ENCODE assay signal across 23 cellular contexts in the genomic region with DNA sequence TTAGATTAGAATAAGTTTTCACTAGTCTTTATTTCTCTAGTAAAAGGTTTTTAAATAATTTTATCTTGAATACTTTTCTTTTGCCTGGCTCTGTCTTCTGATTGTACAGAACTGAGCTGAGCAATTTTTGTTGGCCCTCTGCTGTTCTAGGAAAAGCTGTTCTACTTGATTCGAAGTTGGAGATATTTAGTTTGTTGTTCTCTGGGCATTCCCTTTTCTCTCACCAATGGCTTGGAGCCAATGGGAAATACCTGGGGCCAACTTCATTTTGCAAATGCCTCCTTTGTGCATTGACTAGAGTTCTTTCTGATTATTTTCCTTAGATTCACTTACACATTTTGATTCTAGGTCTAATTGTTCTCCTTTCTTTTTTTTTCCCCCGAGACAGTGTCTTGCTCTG. TPM values are rescaled to one million over a fixed set of nuclear protein-coding genes. Genes with fewer than 3 reads are reported as not detected.
DNase-seq lines count a peak whose midpoint lies in the region; ATAC-seq, FAIRE-seq and TF ChIP-seq lines count a peak whose summit lies in the region.
"Had no signal": no experiment of that assay in that cellular context is flagged by ENCODE, and none has a peak within 500 bp of the region (broad histone marks: within the 10 kb centered on the region; RNA-seq: fewer than 3 reads in every experiment).

No MANE protein-coding gene starts in this region.

- H3K27ac ChIP-seq in A549: peak overlapping the region in 1 of 2 experiments; percentile 55; a peak in 3 of 6 replicates
- H3K27ac ChIP-seq in PC-9: peak overlapping the region; percentile 28
- H3K27ac ChIP-seq: adrenal gland, cardiac muscle cell, hepatocyte, neural progenitor cell, SK-N-MC had no signal

- BruUV-seq in PC-9 (replicated peaks; lab: Mats Ljungman, UMichigan): no TSS peak

- CTCF ChIA-PET in A549 (lab: Yijun Ruan, JAX) (no interaction called here), PC-9 (lab: Charles Lee) (interaction anchor here (0.6 kb wide), 1 partner anchor 606 kb away, joined by 11 read pairs; no protein-coding TSS in a partner anchor)

- TF ChIP-seq CTCF in A549 (IDR thresholded peaks at IDR 0.05): no peak
- no peak for TF ChIP-seq CTCF in PC-9 (conservative IDR thresholded peaks at IDR 0.05)
- no peak for TF ChIP-seq CTCF in lower leg skin (IDR thresholded peaks at IDR 0.05)

- H3F3A ChIP-seq in PC-9 (ENCODE audit: insufficient read depth, low read depth): peaks cover 21% of the 10 kb centered on the region

- H3K4me3 ChIP-seq in A549 (no peak overlapping the region), PC-9 (no peak overlapping the region), lower leg skin (ENCODE audit: low read depth, poor library complexity, severe bottlenecking) (no peak overlapping the region)
- H3K4me3 ChIP-seq: adrenal gland, cardiac muscle cell, hepatocyte, neural progenitor cell, SK-N-MC had no signal

- ATAC-seq in A549: no peak
- ATAC-seq: left ventricle myocardium superior had no signal

- no peak for TF ChIP-seq EP300 in A549 (IDR thresholded peaks at IDR 0.05)

- H3K4me1 ChIP-seq in A549 (peaks cover 22% of the 10 kb centered on the region), PC-9 (replicated peaks; ENCODE audit: insufficient read depth) (peaks cover 31% of the 10 kb centered on the region)
- H3K4me1 ChIP-seq: neural progenitor cell had no signal

- H3K4me2 ChIP-seq in A549 (peak overlapping the region; percentile 38; the same call in 2 of the 3 replicates), PC-9 (peak overlapping the region; percentile 42)
- H3K4me2 ChIP-seq: hepatocyte, neural progenitor cell had no signal

- H3K79me2 ChIP-seq in PC-9 (ENCODE audit: low read depth): peaks cover 9% of the 10 kb centered on the region; the same call in 1 of the 2 replicates
- H3K79me2 ChIP-seq: hepatocyte had no signal

- H3K9me3 ChIP-seq in A549 (no peaks in the 10 kb centered on the region), PC-9 (ENCODE audit: insufficient read depth, low read depth) (no peaks in the 10 kb centered on the region)
- H3K9me3 ChIP-seq: adrenal gland had no signal

- no peaks in the 10 kb centered on the region for H3K27me3 ChIP-seq in PC-9 (ENCODE audit: insufficient read depth, low read depth)
- H3K27me3 ChIP-seq: adrenal gland, cardiac muscle cell, hepatocyte, neural progenitor cell had no signal

- intact Hi-C loops in PC-9 (cut with micrococcal nuclease; ENCODE audit: unreplicated experiment) (loop anchor here (5.0 kb wide), 1 partner anchor 165 kb away; no protein-coding TSS in a partner anchor), lower leg skin (cut with DNase I; ENCODE audit: low total_unique reads) (no loop called here)

- H4K20me1 ChIP-seq in PC-9 (ENCODE audit: insufficient read depth): no peaks in the 10 kb centered on the region

- POLR2A ChIA-PET in A549 (lab: Yijun Ruan, JAX): no interaction called here
- POLR2A ChIA-PET in PC-9 (lab: Charles Lee; ENCODE audit: unreplicated experiment): interaction anchor here (1.2 kb wide), 1 partner anchor 22 kb away, joined by 11 read pairs; no protein-coding TSS in a partner anchor

- TF ChIP-seq POLR2A in A549 (IDR thresholded peaks at IDR 0.05; ENCODE audit: low read length) (no peak), lower leg skin (IDR thresholded peaks at IDR 0.05) (no peak)

- FAIRE-seq in A549 (lab: Jason Lieb, UNC): no peak

- no peak for TF ChIP-seq RAD21 in A549 (conservative IDR thresholded peaks at IDR 0.05 in 1 of 2, IDR thresholded peaks at IDR 0.05 in 1 of 2)

- 0 out of 2 replicates have a peak, but pooled peaks cover 8% of the 10 kb centered on the region for H3K36me3 ChIP-seq in PC-9 (ENCODE audit: low read depth)
- H3K36me3 ChIP-seq: neural progenitor cell had no signal

- no peak overlapping the region for H2AFZ ChIP-seq in PC-9
- H2AFZ ChIP-seq: hepatocyte, neural progenitor cell had no signal

- 86% methylated on average over 2 of the region's 2 CpGs for WGBS in A549 (ENCODE audit: missing lambda C conversion rate)
- WGBS in lower leg skin, 2 donors: 57 to 63% methylated on average over 2 of the region's 2 CpGs

- no peaks in the 10 kb centered on the region for H3K9me2 ChIP-seq in PC-9 (ENCODE audit: insufficient read depth)

- DNase-seq in A549 (ENCODE audit: low read depth in 1 of 2, low spot score in 1 of 2) (no peak), PC-9 (peak; percentile 19 to 61), dermis blood vessel endothelial cell (peak; percentile 61), lung microvascular endothelial cell (ENCODE audit: low read depth in 2 of 2) (peak; percentile 30 to 44), NCI-H187 treated with DMSO at 0.1 percent for 48 hours (lab: John Stamatoyannopoulos, UW) (no peak), NCI-H345 treated with DMSO at 0.1 percent for 48 hours (lab: John Stamatoyannopoulos, UW; ENCODE audit: unreplicated experiment) (no peak), lower leg skin (ENCODE audit: low spot score in 2 of 2) (no peak)
- no peak for DNase-seq in activated effector memory CD4-positive, alpha-beta T cell treated with anti-CD3 and anti-CD28 coated beads, Interleukin-2, amount 50 U/mL, for 16 hours
- DNase-seq: activated CD4-positive, alpha-beta T cell treated with anti-CD3 and anti-CD28 coated beads for 4 hours; activated CD8-positive, alpha-beta memory T cell treated with anti-CD3 and anti-CD28 coated beads for 24 hours; activated T-cell treated with anti-CD3 and anti-CD28 coated beads, Interleukin-2, amount 50 U/mL, for 1 hour; adrenal gland; GF-D8; KG1; left ventricle myocardium superior; NCI-H1694 treated with DMSO at 0.1 percent for 48 hours; NCI-H2171 treated with DMSO at 0.1 percent for 48 hours; NCI-H526 treated with DMSO at 0.1 percent for 48 hours; RPMI8226 had no signal

TF ChIP-seq in A549, 52 proteins besides CTCF, POLR2A, EP300 and RAD21 (continues in another document):
- no peak for TF ChIP-seq POLR2AphosphoS2 (conservative IDR thresholded peaks at IDR 0.05; ENCODE audit: low read length)
- no peak for TF ChIP-seq FOSB (CRISPR knock-in tag; IDR thresholded peaks at IDR 0.05)
- no peak for TF ChIP-seq JUNB (IDR thresholded peaks at IDR 0.05)
- TF ChIP-seq, protein P1, sequence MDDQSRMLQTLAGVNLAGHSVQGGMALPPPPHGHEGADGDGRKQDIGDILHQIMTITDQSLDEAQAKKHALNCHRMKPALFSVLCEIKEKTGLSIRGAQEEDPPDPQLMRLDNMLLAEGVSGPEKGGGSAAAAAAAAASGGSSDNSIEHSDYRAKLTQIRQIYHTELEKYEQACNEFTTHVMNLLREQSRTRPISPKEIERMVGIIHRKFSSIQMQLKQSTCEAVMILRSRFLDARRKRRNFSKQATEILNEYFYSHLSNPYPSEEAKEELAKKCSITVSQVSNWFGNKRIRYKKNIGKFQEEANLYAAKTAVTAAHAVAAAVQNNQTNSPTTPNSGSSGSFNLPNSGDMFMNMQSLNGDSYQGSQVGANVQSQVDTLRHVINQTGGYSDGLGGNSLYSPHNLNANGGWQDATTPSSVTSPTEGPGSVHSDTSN (IDR thresholded peaks at IDR 0.05): no peak
- TF ChIP-seq FOXS1 (CRISPR knock-in tag; IDR thresholded peaks at IDR 0.05): no peak
- no peak for TF ChIP-seq GATA3 (IDR thresholded peaks at IDR 0.05; ENCODE audit: borderline replicate concordance)
- no peak for TF ChIP-seq TP53 (CRISPR knock-in tag; IDR thresholded peaks at IDR 0.05)
- TF ChIP-seq, protein P2, sequence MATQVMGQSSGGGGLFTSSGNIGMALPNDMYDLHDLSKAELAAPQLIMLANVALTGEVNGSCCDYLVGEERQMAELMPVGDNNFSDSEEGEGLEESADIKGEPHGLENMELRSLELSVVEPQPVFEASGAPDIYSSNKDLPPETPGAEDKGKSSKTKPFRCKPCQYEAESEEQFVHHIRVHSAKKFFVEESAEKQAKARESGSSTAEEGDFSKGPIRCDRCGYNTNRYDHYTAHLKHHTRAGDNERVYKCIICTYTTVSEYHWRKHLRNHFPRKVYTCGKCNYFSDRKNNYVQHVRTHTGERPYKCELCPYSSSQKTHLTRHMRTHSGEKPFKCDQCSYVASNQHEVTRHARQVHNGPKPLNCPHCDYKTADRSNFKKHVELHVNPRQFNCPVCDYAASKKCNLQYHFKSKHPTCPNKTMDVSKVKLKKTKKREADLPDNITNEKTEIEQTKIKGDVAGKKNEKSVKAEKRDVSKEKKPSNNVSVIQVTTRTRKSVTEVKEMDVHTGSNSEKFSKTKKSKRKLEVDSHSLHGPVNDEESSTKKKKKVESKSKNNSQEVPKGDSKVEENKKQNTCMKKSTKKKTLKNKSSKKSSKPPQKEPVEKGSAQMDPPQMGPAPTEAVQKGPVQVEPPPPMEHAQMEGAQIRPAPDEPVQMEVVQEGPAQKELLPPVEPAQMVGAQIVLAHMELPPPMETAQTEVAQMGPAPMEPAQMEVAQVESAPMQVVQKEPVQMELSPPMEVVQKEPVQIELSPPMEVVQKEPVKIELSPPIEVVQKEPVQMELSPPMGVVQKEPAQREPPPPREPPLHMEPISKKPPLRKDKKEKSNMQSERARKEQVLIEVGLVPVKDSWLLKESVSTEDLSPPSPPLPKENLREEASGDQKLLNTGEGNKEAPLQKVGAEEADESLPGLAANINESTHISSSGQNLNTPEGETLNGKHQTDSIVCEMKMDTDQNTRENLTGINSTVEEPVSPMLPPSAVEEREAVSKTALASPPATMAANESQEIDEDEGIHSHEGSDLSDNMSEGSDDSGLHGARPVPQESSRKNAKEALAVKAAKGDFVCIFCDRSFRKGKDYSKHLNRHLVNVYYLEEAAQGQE (IDR thresholded peaks at IDR 0.05): no peak
- no peak for TF ChIP-seq CEBPB (IDR thresholded peaks at IDR 0.05)
- TF ChIP-seq CHD4 (IDR thresholded peaks at IDR 0.05; ENCODE audit: borderline replicate concordance): no peak

RNA-seq across cellular contexts. Expression of a gene that starts 16.5 kb away (rescaled TPM):
- polyA plus RNA-seq in A549 (2011; rRNA removed) (17.3 and 17.8 TPM in 2 replicates), A549 (2017; fragmentation: RNase III; extraction: RNeasy Plus Mini Kit Qiagen cat#74134 plus additional on column Dnase treatment) (16.2 to 16.6 TPM (median 16.4 TPM) in 3 replicates)
- polyA plus RNA-seq in A549 (2012; cell fraction: cytosol; rRNA removed): 8.2 and 8.9 TPM in 2 replicates
- 4.3 and 7.7 TPM in 2 replicates for polyA plus RNA-seq in A549 (2012; cell fraction: nucleus; rRNA removed)
- 12.0 and 12.4 TPM in 2 replicates for polyA minus RNA-seq in A549 (2011; rRNA and poly(A)+ RNA removed)
- total RNA-seq in PC-9 (2021) (16.1 and 19.9 TPM in 2 replicates), dermis blood vessel endothelial cell (26.5 and 28.9 TPM in 2 replicates), lung microvascular endothelial cell (9.1 and 9.8 TPM in 2 replicates), lower leg skin (100 to 1,000 TPM; 109 to 132 (median 118) TPM)

Comparison
In these comparisons a context has a peak if more than half of its experiments do, and no peak if none do; other contexts are left out.
1. DNase-seq: peak in PC-9 (2 of 2), dermis blood vessel endothelial cell (single experiment) and lung microvascular endothelial cell (2 of 2); none in A549 (0 of 2), NCI-H187 treated with DMSO at 0.1 percent for 48 hours (single experiment), NCI-H345 treated with DMSO at 0.1 percent for 48 hours (single experiment), activated effector memory CD4-positive, alpha-beta T cell treated with anti-CD3 and anti-CD28 coated beads, Interleukin-2, amount 50 U/mL, for 16 hours (single experiment) and lower leg skin (0 of 2).